Comparison of ENCODE assay signal across 8 cellular contexts in the genomic region with DNA sequence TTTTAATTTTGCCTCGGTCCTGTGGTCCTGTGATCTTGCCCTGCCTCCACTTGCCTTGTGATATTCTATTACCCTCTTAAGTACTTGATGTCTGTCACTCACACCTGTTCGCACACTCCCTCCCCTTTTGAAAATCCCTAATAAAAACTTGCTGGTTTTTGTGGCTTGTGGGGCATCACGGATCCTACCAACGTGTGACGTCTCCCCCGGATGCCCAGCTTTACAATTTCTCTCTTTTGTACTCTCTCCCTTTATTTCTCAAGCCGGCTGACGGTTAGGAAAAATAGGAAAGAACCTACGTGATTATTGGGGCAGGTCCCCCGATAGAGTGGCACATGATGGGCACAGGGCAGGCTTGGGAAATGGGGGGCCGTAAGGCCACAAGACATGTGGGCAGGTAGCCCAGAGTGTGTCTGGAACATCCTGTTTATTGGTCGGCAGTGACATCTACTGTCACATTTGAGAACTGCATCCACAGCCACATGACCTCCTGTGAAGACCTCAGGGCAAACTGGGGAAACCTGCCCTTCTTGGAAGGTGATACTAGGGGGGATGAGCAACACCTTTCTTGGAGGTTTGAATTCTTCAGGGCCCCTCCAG. TPM values are rescaled to one million over a fixed set of nuclear protein-coding genes. Genes with fewer than 3 reads are reported as not detected.
DNase-seq lines count a peak whose midpoint lies in the region; ATAC-seq and TF ChIP-seq lines count a peak whose summit lies in the region.
"Not testable (repeated sequence)": the region's sequence is repeated elsewhere in the genome, so short reads cannot be mapped to it uniquely, and the experiment has no call there.

No MANE protein-coding gene starts in this region.

- not testable (repeated sequence) for TF ChIP-seq EP300 in transverse colon (IDR thresholded peaks at IDR 0.05; ENCODE audit: low read depth)

- peak; percentile 85 to 86 for ATAC-seq in gastrocnemius medialis

- in situ Hi-C loops in gastrocnemius medialis (cut with MboI; ENCODE audit: low sequenced_read_pairs in 4 of 4); transverse colon (cut with MboI; ENCODE audit: low pct_ligation_motif_present in 1 of 4, low pct_unique_long_range_greater_than_20kb in 1 of 4, low sequenced_read_pairs in 3 of 4): not testable (repeated sequence)

- TF ChIP-seq POLR2A in gastrocnemius medialis (IDR thresholded peaks at IDR 0.05); transverse colon (IDR thresholded peaks at IDR 0.05): not testable (repeated sequence)

- not testable (repeated sequence) for H3K36me3 ChIP-seq in gastrocnemius medialis, transverse colon

- intact Hi-C loops in dorsolateral prefrontal cortex (cut with DNase I) = loop anchor here in 1 of 2 donors (10.0 kb wide), 1 partner anchor 92 kb away; no protein-coding TSS in a partner anchor
- intact Hi-C loops in gastrocnemius medialis (cut with DNase I; ENCODE audit: low total_unique reads) = loop anchor here (5.0 kb wide), 1 partner anchor 221 kb away; no protein-coding TSS in a partner anchor
- intact Hi-C loops in transverse colon (cut with DNase I; ENCODE audit: low total_unique reads) = not testable (repeated sequence)

- not testable (repeated sequence) for H3K9me3 ChIP-seq in gastrocnemius medialis, transverse colon

- not testable (repeated sequence) for H3K4me1 ChIP-seq in gastrocnemius medialis, transverse colon

- TF ChIP-seq CTCF in dorsolateral prefrontal cortex (IDR thresholded peaks at IDR 0.05 in 54 of 56, conservative IDR thresholded peaks at IDR 0.05 in 2 of 56; ENCODE audit: low read depth in 1 of 56, partially characterized antibody in 56 of 56) (peak; percentile 43 to 93 (median 85)), gastrocnemius medialis (IDR thresholded peaks at IDR 0.05 in 4 of 5, conservative IDR thresholded peaks at IDR 0.05 in 1 of 5) (peak; percentile 84 to 91 (median 89)), transverse colon (IDR thresholded peaks at IDR 0.05) (peak; percentile 78 to 92 (median 84))

- 24 to 29% methylated on average over 7 to 12 of the region's 12 CpGs for WGBS in transverse colon (ENCODE audit: low coverage in 1 of 2), 2 donors

- peak overlapping the region in 3 of 59 donors; percentile 29 to 57 (median 48) for H3K27ac ChIP-seq in dorsolateral prefrontal cortex
- not testable (repeated sequence) for H3K27ac ChIP-seq in gastrocnemius medialis, transverse colon

- H3K4me3 ChIP-seq in dorsolateral prefrontal cortex = peak overlapping the region in 25 of 59 donors; percentile 5 to 45 (median 31)
- not testable (repeated sequence) for H3K4me3 ChIP-seq in gastrocnemius medialis, transverse colon

- peak; percentile 70 for DNase-seq in GDM1 (lab: John Stamatoyannopoulos, UW)
- peak; percentile 54 for DNase-seq in M059J (ENCODE audit: low read depth)
- DNase-seq in RPMI8226 = peak; percentile 57
- DNase-seq in activated CD8-positive, alpha-beta memory T cell treated with anti-CD3 and anti-CD28 coated beads, Interleukin-2, amount 50 U/mL, for 48 hours = peak; percentile 92
- peak; percentile 63 to 91 (median 76) for DNase-seq in dorsolateral prefrontal cortex
- DNase-seq in islet precursor cell = peak; percentile 84
- DNase-seq in gastrocnemius medialis = peak; percentile 61 to 69
- DNase-seq in transverse colon = peak; percentile 84

- H3K27me3 ChIP-seq in dorsolateral prefrontal cortex, gastrocnemius medialis, transverse colon: not testable (repeated sequence)

RNA-seq across cellular contexts. Expression of gene GSTT2B, which starts 4.6 kb away (rescaled TPM):
- 6.2 and 10.1 TPM in 2 replicates for total RNA-seq in M059J (2014; rRNA removed; shearing (Covaris generic))
- total RNA-seq in dorsolateral prefrontal cortex (10 to 100 TPM in 91 of 120 experiments, 1 to 10 TPM in 28, not detected in 1; 2.3 to 55.6 (median 17.1) TPM), gastrocnemius medialis (1 to 10 TPM; 1.4 to 7.2 (median 5.1) TPM), transverse colon (1 to 10 TPM in 1 of 4 donors, not detected in 3; 2.4 TPM)

RNA-seq across cellular contexts. Expression of gene DDTL, which starts 10.3 kb away (rescaled TPM):
- total RNA-seq in M059J (2014; rRNA removed; shearing (Covaris generic)) = 3.7 and 4.1 TPM in 2 replicates
- total RNA-seq in dorsolateral prefrontal cortex = 1 to 10 TPM in 69 of 120 experiments, under 1 TPM in 4, not detected in 47; 0.30 to 5.3 (median 2.0) TPM
- 1 to 10 TPM in 1 of 4 donors, under 1 TPM in 1, not detected in 2; 0.88 to 1.1 TPM for total RNA-seq in gastrocnemius medialis
- 1 to 10 TPM in 2 of 4 donors, not detected in 2; 1.5 to 1.8 TPM for total RNA-seq in transverse colon

RNA-seq across cellular contexts. Expression of gene DDT, which starts 17.8 kb away (rescaled TPM):
- total RNA-seq in M059J (2014; rRNA removed; shearing (Covaris generic)) = 133 and 197 TPM in 2 replicates
- total RNA-seq in dorsolateral prefrontal cortex (100 to 1,000 TPM in 8 of 120 experiments, 10 to 100 TPM in 112; 44.8 to 112 (median 76.1) TPM), gastrocnemius medialis (100 to 1,000 TPM in 3 of 4 donors, 10 to 100 TPM in 1; 98.1 to 134 (median 107) TPM), transverse colon (100 to 1,000 TPM; 157 to 267 (median 197) TPM)

RNA-seq across cellular contexts. Expression of gene GSTT2, which starts 23.5 kb away (rescaled TPM):
- 0.99 and 1.3 TPM in 2 replicates for total RNA-seq in M059J (2014; rRNA removed; shearing (Covaris generic))
- total RNA-seq in dorsolateral prefrontal cortex (1 to 10 TPM in 35 of 120 experiments, under 1 TPM in 11, not detected in 74; 0.62 to 7.9 (median 1.5) TPM), gastrocnemius medialis (1 to 10 TPM in 1 of 4 donors, not detected in 3; 1.6 TPM), transverse colon (1 to 10 TPM in 1 of 4 donors, under 1 TPM in 1, not detected in 2; 0.41 to 7.0 TPM)

RNA-seq across cellular contexts. Expression of gene GSTT4, which starts 48.9 kb away (rescaled TPM):
- total RNA-seq in M059J (2014; rRNA removed; shearing (Covaris generic)) = not detected in 2 replicates
- total RNA-seq in dorsolateral prefrontal cortex = under 1 TPM in 1 of 120 experiments, not detected in 119; 0.73 TPM
- total RNA-seq in gastrocnemius medialis = not detected
- not detected for total RNA-seq in transverse colon
